ENCODE assay signal across 22 cellular contexts in the genomic region with DNA sequence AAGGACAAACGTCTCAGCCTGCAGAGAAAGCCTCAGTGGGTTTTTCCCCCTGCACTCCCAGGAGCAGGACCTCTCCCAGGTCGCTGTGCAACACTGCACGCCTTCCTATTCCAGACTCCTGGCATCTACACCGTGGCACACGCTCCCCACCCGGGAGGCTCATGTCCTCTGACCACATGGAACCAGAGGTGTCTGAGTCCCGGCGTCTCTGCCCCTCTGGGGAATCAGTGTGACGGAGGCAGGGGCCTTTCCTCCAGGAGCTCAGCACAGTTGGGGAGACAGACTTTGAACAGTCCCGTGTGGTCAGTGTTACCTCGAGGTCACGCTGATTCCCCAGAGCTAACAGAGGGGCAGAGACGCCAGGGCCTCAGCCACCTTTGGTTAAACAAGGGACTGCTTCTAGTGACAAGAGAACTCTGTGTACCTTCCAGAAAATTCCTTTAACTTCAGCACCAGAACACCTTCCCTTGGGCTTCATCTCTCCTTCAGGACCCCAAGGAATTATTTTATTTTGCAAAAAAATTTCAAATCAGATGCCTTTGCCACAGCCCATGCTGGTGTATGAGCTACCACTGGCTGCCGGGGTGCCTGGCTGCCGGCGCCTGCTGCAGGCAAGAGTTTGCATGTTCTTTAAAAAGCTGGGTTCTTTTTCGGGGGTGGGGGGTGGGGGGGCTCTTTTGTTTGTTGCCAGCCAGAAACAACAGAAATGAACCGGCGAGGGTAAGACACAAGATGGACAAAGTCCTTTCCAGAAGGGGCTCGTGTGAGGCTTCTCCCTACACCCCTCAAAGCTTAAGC. TPM values are rescaled to one million over a fixed set of nuclear protein-coding genes. Genes with fewer than 3 reads are reported as not detected.
DNase-seq lines count a peak whose midpoint lies in the region; ATAC-seq and TF ChIP-seq lines count a peak whose summit lies in the region.
"Had no signal": no experiment of that assay in that cellular context is flagged by ENCODE, and none has a peak within 500 bp of the region (broad histone marks: within the 10 kb centered on the region; RNA-seq: fewer than 3 reads in every experiment).

No MANE protein-coding gene starts in this region.

- peaks cover 0 to 37% of the 10 kb centered on the region in 2 donors for H3K36me3 ChIP-seq in duodenal mucosa (ENCODE audit: control insufficient read depth in 1 of 2, insufficient read depth in 2 of 2, low read length in 2 of 2)
- H3K36me3 ChIP-seq in uterus, result no peaks in the 10 kb centered on the region
- peaks cover 11% of the 10 kb centered on the region for H3K36me3 ChIP-seq in brain microvascular endothelial cell (replicated peaks)

- peaks cover 0 to 33% (median 0%) of the 10 kb centered on the region in 3 donors for H3K36me3 Mint-ChIP-seq in naive thymus-derived CD8-positive, alpha-beta T cell
- peaks cover 15 to 37% of the 10 kb centered on the region in 2 donors for H3K36me3 Mint-ChIP-seq in stimulated activated naive B cell treated with anti-CD40 and anti-IgM and Interleukin-4, amounts not matched to agents 10 μg/mL and 1 μg/mL and 100 μg/mL, for 72 hours
- H3K36me3 Mint-ChIP-seq: natural killer cell treated with Interleukin-12 subunit alpha and Interleukin-12 subunit beta and Interleukin-15 and Interleukin-18, amount 100 ng/mL, for 72 hours had no signal

- peak overlapping the region in 7 of 10 donors; percentile 17 to 86 (median 47) for H3K27ac Mint-ChIP-seq in naive thymus-derived CD8-positive, alpha-beta T cell
- no peak overlapping the region for H3K27ac Mint-ChIP-seq in stimulated activated naive B cell treated with anti-CD40 and anti-IgM and Interleukin-4, amounts not matched to agents 10 μg/mL and 1 μg/mL and 100 μg/mL, for 72 hours
- H3K27ac Mint-ChIP-seq: CD8-positive, alpha-beta T cell; natural killer cell treated with Interleukin-12 subunit alpha and Interleukin-12 subunit beta and Interleukin-15 and Interleukin-18, amount 100 ng/mL, for 72 hours had no signal

- no peak for TF ChIP-seq CTCF in uterus (IDR thresholded peaks at IDR 0.05)
- TF ChIP-seq CTCF in brain microvascular endothelial cell (IDR thresholded peaks at IDR 0.05; ENCODE audit: low read depth, low read length, missing control alignments), result no peak

- H3K4me1 ChIP-seq in duodenal mucosa (ENCODE audit: control insufficient read depth in 1 of 2, insufficient read depth in 2 of 2, low read length in 2 of 2), result peaks cover 51 to 57% of the 10 kb centered on the region in 2 donors
- no peaks in the 10 kb centered on the region for H3K4me1 ChIP-seq in uterus

- H3K4me3 Mint-ChIP-seq in naive thymus-derived CD8-positive, alpha-beta T cell, result no peak overlapping the region
- H3K4me3 Mint-ChIP-seq in stimulated activated naive B cell treated with anti-CD40 and anti-IgM and Interleukin-4, amounts not matched to agents 10 μg/mL and 1 μg/mL and 100 μg/mL, for 72 hours, result no peak overlapping the region
- H3K4me3 Mint-ChIP-seq: CD8-positive, alpha-beta T cell; immature natural killer cell; natural killer cell treated with Interleukin-12 subunit alpha and Interleukin-12 subunit beta and Interleukin-15 and Interleukin-18, amount 100 ng/mL, for 72 hours had no signal

- H3K9ac ChIP-seq in duodenal mucosa (ENCODE audit: low read depth in 1 of 2, low read length in 2 of 2), result peak overlapping the region in 1 of 2 donors; percentile 25

- no peak for TF ChIP-seq POLR2A in uterus (IDR thresholded peaks at IDR 0.05)

- H3K9me3 ChIP-seq in duodenal mucosa (ENCODE audit: control insufficient read depth in 1 of 2, low read length in 2 of 2) (no peaks in the 10 kb centered on the region), uterus (no peaks in the 10 kb centered on the region)
- H3K9me3 ChIP-seq: upper lobe of left lung had no signal

- in situ Hi-C loops in brain microvascular endothelial cell (cut with HindIII; ENCODE audit: low pct_ligation_motif_present, low sequenced_read_pairs), result no loop called here

- H3K27me3 Mint-ChIP-seq in naive thymus-derived CD8-positive, alpha-beta T cell, result no peaks in the 10 kb centered on the region
- H3K27me3 Mint-ChIP-seq in stimulated activated naive B cell treated with anti-CD40 and anti-IgM and Interleukin-4, amounts not matched to agents 10 μg/mL and 1 μg/mL and 100 μg/mL, for 72 hours, result no peaks in the 10 kb centered on the region
- H3K27me3 Mint-ChIP-seq: natural killer cell treated with Interleukin-12 subunit alpha and Interleukin-12 subunit beta and Interleukin-15 and Interleukin-18, amount 100 ng/mL, for 72 hours had no signal

- ATAC-seq in left ventricle myocardium superior, result no peak
- ATAC-seq in naive thymus-derived CD8-positive, alpha-beta T cell, result no peak
- ATAC-seq in GM19463 (IDR thresholded peaks at IDR 0.05; ENCODE audit: unreplicated experiment), result no peak
- no peak for ATAC-seq in stimulated activated naive B cell treated with anti-CD40 and anti-IgM and Interleukin-4, amounts not matched to agents 10 μg/mL and 1 μg/mL and 100 μg/mL, for 72 hours (replicated peaks)
- ATAC-seq: CD8-positive, alpha-beta T cell; natural killer cell treated with Interleukin-12 subunit alpha and Interleukin-12 subunit beta and Interleukin-15 and Interleukin-18, amount 100 ng/mL, for 72 hours; stimulated activated naive CD8-positive, alpha-beta T cell treated with anti-CD3 and anti-CD28 coated beads, Interleukin-15, Interleukin-2, amounts not matched to agents 100 U/mL and 50 U/mL, for 24 hours had no signal

- H3K27me3 ChIP-seq in duodenal mucosa (ENCODE audit: control insufficient read depth in 1 of 2, insufficient read depth in 2 of 2, low read length in 2 of 2), result no peaks in the 10 kb centered on the region
- H3K27me3 ChIP-seq in uterus, result no peaks in the 10 kb centered on the region
- no peaks in the 10 kb centered on the region for H3K27me3 ChIP-seq in brain microvascular endothelial cell (replicated peaks)
- H3K27me3 ChIP-seq: upper lobe of left lung had no signal

- POLR2A ChIA-PET in naive thymus-derived CD8-positive, alpha-beta T cell (lab: Charles Lee), result no interaction called here

- H3K27ac ChIP-seq in duodenal mucosa (ENCODE audit: low read depth, low read length) (no peak overlapping the region), uterus (no peak overlapping the region), brain microvascular endothelial cell (no peak overlapping the region)
- H3K27ac ChIP-seq: upper lobe of left lung had no signal

- peaks cover 38 to 65% (median 49%) of the 10 kb centered on the region in 4 donors for H3K4me1 Mint-ChIP-seq in naive thymus-derived CD8-positive, alpha-beta T cell
- H3K4me1 Mint-ChIP-seq in stimulated activated naive B cell treated with anti-CD40 and anti-IgM and Interleukin-4, amounts not matched to agents 10 μg/mL and 1 μg/mL and 100 μg/mL, for 72 hours, result peaks cover 25 to 35% of the 10 kb centered on the region in 2 donors

- intact Hi-C loops in cardiac septum (cut with DNase I) (no loop called here), left ventricle myocardium superior (cut with micrococcal nuclease) (no loop called here), uterus (cut with DNase I; ENCODE audit: low total_unique reads) (no loop called here)

- DNase-seq in cardiac septum (ENCODE audit: low spot score) (peak; percentile 49), left ventricle myocardium superior (no peak), uterus (peak; percentile 8 to 9), brain microvascular endothelial cell (no peak)
- DNase-seq in naive thymus-derived CD8-positive, alpha-beta T cell, result no peak
- DNase-seq in stimulated activated naive B cell treated with anti-CD40 and anti-IgM and Interleukin-4, amounts not matched to agents 10 μg/mL and 1 μg/mL and 100 μg/mL, for 72 hours, result no peak
- DNase-seq: activated CD4-positive, alpha-beta T cell treated with anti-CD3 and anti-CD28 coated beads, Interleukin-2, amount 50 U/mL, for 48 hours; CD8-positive, alpha-beta T cell; central memory CD4-positive, alpha-beta T cell; DMS79; effector CD4-positive, alpha-beta T cell; immature natural killer cell; NCI-H1930; NCI-H510A; SHP77; stimulated activated CD4-positive, alpha-beta T cell treated with anti-CD3 and anti-CD28 coated beads, Interleukin-15, amount 100 ng/mL, for 24 hours; stimulated activated naive CD8-positive, alpha-beta T cell treated with anti-CD3 and anti-CD28 coated beads, Interleukin-15, Interleukin-2, amounts not matched to agents 100 U/mL and 50 U/mL, for 24 hours; T-helper 1 cell; upper lobe of left lung had no signal

- H3K4me3 ChIP-seq in duodenal mucosa (ENCODE audit: low read depth in 1 of 2, low read length in 2 of 2) (peak overlapping the region; percentile 32 to 47), uterus (no peak overlapping the region), brain microvascular endothelial cell (ENCODE audit: low read depth, low read length) (no peak overlapping the region)
- H3K4me3 ChIP-seq: upper lobe of left lung had no signal

- H3K9me3 Mint-ChIP-seq in naive thymus-derived CD8-positive, alpha-beta T cell, result no peaks in the 10 kb centered on the region
- no peaks in the 10 kb centered on the region for H3K9me3 Mint-ChIP-seq in stimulated activated naive B cell treated with anti-CD40 and anti-IgM and Interleukin-4, amounts not matched to agents 10 μg/mL and 1 μg/mL and 100 μg/mL, for 72 hours
- H3K9me3 Mint-ChIP-seq: CD8-positive, alpha-beta T cell; immature natural killer cell; natural killer cell treated with Interleukin-12 subunit alpha and Interleukin-12 subunit beta and Interleukin-15 and Interleukin-18, amount 100 ng/mL, for 72 hours had no signal

RNA-seq across cellular contexts. Expression of a gene that starts 6.6 kb away (rescaled TPM):
- total RNA-seq in cardiac septum (25.2 TPM), left ventricle myocardium superior (28.2 TPM), uterus (10 to 100 TPM in 3 of 4 donors, 1 to 10 TPM in 1; 9.2 to 40.6 (median 21.5) TPM)
- total RNA-seq in naive thymus-derived CD8-positive, alpha-beta T cell, result 10 to 100 TPM; 30.5 to 34.6 TPM
- 1 to 10 TPM; 6.1 to 9.4 (median 6.2) TPM for polyA plus RNA-seq in naive thymus-derived CD8-positive, alpha-beta T cell

RNA-seq across cellular contexts. Expression of a gene that starts 21.0 kb away (rescaled TPM):
- 92.9 TPM for total RNA-seq in cardiac septum
- total RNA-seq in left ventricle myocardium superior, result 247 TPM
- not detected for total RNA-seq in naive thymus-derived CD8-positive, alpha-beta T cell
- not detected for polyA plus RNA-seq in naive thymus-derived CD8-positive, alpha-beta T cell
- 10 to 100 TPM in 3 of 4 donors, 1 to 10 TPM in 1; 2.9 to 80.8 (median 39.6) TPM for total RNA-seq in uterus
- total RNA-seq: natural killer cell treated with Interleukin-12 subunit alpha and Interleukin-12 subunit beta and Interleukin-15 and Interleukin-18, amount 100 ng/mL, for 72 hours had no signal
- polyA plus RNA-seq: immature natural killer cell had no signal

RNA-seq across cellular contexts. Expression of a gene that starts 23.3 kb away (rescaled TPM):
- 312 TPM for total RNA-seq in cardiac septum
- total RNA-seq in left ventricle myocardium superior, result 822 TPM
- 10 to 100 TPM; 50.5 to 54.4 TPM for total RNA-seq in naive thymus-derived CD8-positive, alpha-beta T cell
- polyA plus RNA-seq in naive thymus-derived CD8-positive, alpha-beta T cell, result 10 to 100 TPM; 51.5 to 90.6 (median 88.6) TPM
- total RNA-seq in uterus, result 100 to 1,000 TPM in 3 of 4 donors, 10 to 100 TPM in 1; 88.2 to 396 (median 244) TPM

Comparison
In these comparisons a context has a peak if more than half of its experiments do, and no peak if none do; other contexts are left out.
1. DNase-seq: peak in cardiac septum (single experiment) and uterus (2 of 2); none in left ventricle myocardium superior (single experiment), naive thymus-derived CD8-positive, alpha-beta T cell (0 of 10), stimulated activated naive B cell treated with anti-CD40 and anti-IgM and Interleukin-4, amounts not matched to agents 10 μg/mL and 1 μg/mL and 100 μg/mL, for 72 hours (single experiment) and brain microvascular endothelial cell (single experiment).
2. H3K4me3 ChIP-seq: peak in duodenal mucosa (2 of 2); none in uterus (0 of 2) and brain microvascular endothelial cell (single experiment).